Comparison of ENCODE assay signal across 27 cellular contexts in genomic region chr3:111096487-111097209, GRCh38. TPM values are rescaled to one million over a fixed set of nuclear protein-coding genes. Genes with fewer than 3 reads are reported as not detected.
DNase-seq lines count a peak whose midpoint lies in the region; ATAC-seq and TF ChIP-seq lines count a peak whose summit lies in the region.
"Had no signal": no experiment of that assay in that cellular context is flagged by ENCODE, and none has a peak within 500 bp of the region (broad histone marks: within the 10 kb centered on the region; RNA-seq: fewer than 3 reads in every experiment).

No MANE protein-coding gene starts in this region.

- peaks cover 7% of the 10 kb centered on the region for H3K79me2 ChIP-seq in trophoblast cell (ENCODE audit: control insufficient read depth, insufficient read depth, low read length, poor library complexity)

- H3K4me1 ChIP-seq in trophoblast cell (ENCODE audit: control insufficient read depth in 1 of 2, insufficient read depth in 2 of 2, low read length in 2 of 2) (no peaks in the 10 kb centered on the region), spleen (no peaks in the 10 kb centered on the region)
- H3K4me1 ChIP-seq: BE2C, BLaER1 had no signal

- H2AFZ ChIP-seq in trophoblast cell (ENCODE audit: insufficient read depth, low read length, poor library complexity): no peak overlapping the region

- H3K9me3 ChIP-seq in trophoblast cell (ENCODE audit: insufficient read depth, low read depth, low read length): peaks cover 6% of the 10 kb centered on the region
- peaks cover 0 to 15% (median 0%) of the 10 kb centered on the region in 8 donors for H3K9me3 ChIP-seq in spleen
- H3K9me3 ChIP-seq: BE2C had no signal

- H3K4me1 Mint-ChIP-seq in WTC11: peaks cover 35% of the 10 kb centered on the region
- H3K4me1 Mint-ChIP-seq in activated CD4-positive, alpha-beta T cell treated with anti-CD3 and anti-CD28 coated beads for 36 hours: no peaks in the 10 kb centered on the region
- H3K4me1 Mint-ChIP-seq: CD14-positive monocyte; CD4-positive, CD25-positive, alpha-beta regulatory T cell had no signal

- H3K36me3 Mint-ChIP-seq in WTC11: peaks cover 41% of the 10 kb centered on the region
- no peaks in the 10 kb centered on the region for H3K36me3 Mint-ChIP-seq in activated CD4-positive, alpha-beta T cell treated with anti-CD3 and anti-CD28 coated beads for 36 hours (ENCODE audit: low read depth)
- H3K36me3 Mint-ChIP-seq: CD14-positive monocyte; CD4-positive, CD25-positive, alpha-beta regulatory T cell had no signal

- peak overlapping the region; percentile 43; the same call in 1 of the 2 replicates for H3K27ac Mint-ChIP-seq in WTC11
- no peak overlapping the region for H3K27ac Mint-ChIP-seq in activated CD4-positive, alpha-beta T cell treated with anti-CD3 and anti-CD28 coated beads for 36 hours
- H3K27ac Mint-ChIP-seq: CD14-positive monocyte; CD4-positive, alpha-beta memory T cell had no signal

- H4K91ac ChIP-seq in trophoblast cell (ENCODE audit: low read depth, low read length): no peak overlapping the region

- H3K27me3 Mint-ChIP-seq in WTC11 (ENCODE audit: low read depth): no peaks in the 10 kb centered on the region
- H3K27me3 Mint-ChIP-seq in activated CD4-positive, alpha-beta T cell treated with anti-CD3 and anti-CD28 coated beads for 36 hours: no peaks in the 10 kb centered on the region
- H3K27me3 Mint-ChIP-seq: CD8-positive, alpha-beta memory T cell had no signal

- WGBS in trophoblast cell (ENCODE audit: extremely low coverage, insufficient coverage, insufficient read length): no CpG with 5 or more reads among the region's 10 CpGs
- WGBS in spleen, 5 donors: 74 to 85% (median 80%) methylated on average over 10 of the region's 10 CpGs

- peak overlapping the region; percentile 54 for H3K4ac ChIP-seq in trophoblast cell (ENCODE audit: low read depth, low read length)

- H3K9me3 Mint-ChIP-seq in WTC11: peaks cover 40% of the 10 kb centered on the region
- H3K9me3 Mint-ChIP-seq in activated CD4-positive, alpha-beta T cell treated with anti-CD3 and anti-CD28 coated beads for 36 hours (ENCODE audit: low read depth): peaks cover 8% of the 10 kb centered on the region

- DNase-seq in Right ventricle myocardium inferior (ENCODE audit: missing footprints) (peak; percentile 52), cardiac septum (ENCODE audit: low spot score) (no peak), WTC11 (ENCODE audit: low spot score) (no peak), trophoblast cell (no peak), spleen (peak; percentile 51)
- DNase-seq in activated CD4-positive, alpha-beta T cell treated with anti-CD3 and anti-CD28 coated beads for 36 hours: no peak
- DNase-seq: ACHN; BE2C; C1 segment of cervical spinal cord; CD4-positive, alpha-beta memory T cell; CD4-positive, CD25-positive, alpha-beta regulatory T cell; CD8-positive, alpha-beta memory T cell; COR-L47; DMS 273 treated with DMSO at 0.1 percent for 48 hours; DMS153; DMS53; DMS79; DND-41; EL; GDM1 had no signal

- ATAC-seq in Right ventricle myocardium inferior (no peak), WTC11 (no peak), HG03045 (IDR thresholded peaks at IDR 0.05; ENCODE audit: unreplicated experiment) (no peak), GM19397 (IDR thresholded peaks at IDR 0.05; ENCODE audit: unreplicated experiment) (no peak)
- ATAC-seq in activated CD4-positive, alpha-beta T cell treated with anti-CD3 and anti-CD28 coated beads for 36 hours: no peak
- ATAC-seq: GM12878 had no signal

- TF ChIP-seq POLR2A in spleen (IDR thresholded peaks at IDR 0.05): no peak

- H3K27me3 ChIP-seq in trophoblast cell (ENCODE audit: insufficient read depth, low read length): no peaks in the 10 kb centered on the region
- H3K27me3 ChIP-seq in spleen (replicated peaks in 1 of 7): no peaks in the 10 kb centered on the region
- H3K27me3 ChIP-seq: BE2C, BLaER1 had no signal

- H3K79me1 ChIP-seq in trophoblast cell (ENCODE audit: low read length): no peaks in the 10 kb centered on the region

- H3K4me2 ChIP-seq in trophoblast cell (ENCODE audit: low read length): no peak overlapping the region
- H3K4me2 ChIP-seq: BLaER1 had no signal

- intact Hi-C loops in Right ventricle myocardium inferior (cut with DNase I) (no loop called here), cardiac septum (cut with DNase I) (no loop called here), spleen (cut with DNase I; ENCODE audit: low total_unique reads) (no loop called here)
- intact Hi-C loops in activated CD4-positive, alpha-beta T cell treated with anti-CD3 and anti-CD28 coated beads for 36 hours (cut with DNase I, micrococcal nuclease): no loop called here

- no peak overlapping the region for H3K27ac ChIP-seq in trophoblast cell (ENCODE audit: low read depth, low read length)
- H3K27ac ChIP-seq in spleen: no peak overlapping the region
- H3K27ac ChIP-seq: 22Rv1, BLaER1 had no signal

- no peak overlapping the region for H2AK5ac ChIP-seq in trophoblast cell (ENCODE audit: low read length)

- H3K36me3 ChIP-seq in trophoblast cell (ENCODE audit: control insufficient read depth in 1 of 2, insufficient read depth in 2 of 2, low read length in 2 of 2): peaks cover 4 to 7% of the 10 kb centered on the region in 2 experiments
- H3K36me3 ChIP-seq in spleen: no peaks in the 10 kb centered on the region
- H3K36me3 ChIP-seq: BE2C, BLaER1 had no signal

- H2BK5ac ChIP-seq in trophoblast cell (ENCODE audit: low read depth, low read length, poor library complexity): no peak overlapping the region

- H2BK12ac ChIP-seq in trophoblast cell (ENCODE audit: low read length): no peak overlapping the region

- H4K12ac ChIP-seq in trophoblast cell (ENCODE audit: low read depth, low read length): no peak overlapping the region

- H3K4me3 Mint-ChIP-seq in WTC11: no peak overlapping the region
- H3K4me3 Mint-ChIP-seq in activated CD4-positive, alpha-beta T cell treated with anti-CD3 and anti-CD28 coated beads for 36 hours: no peak overlapping the region
- H3K4me3 Mint-ChIP-seq: CD14-positive monocyte; CD4-positive, alpha-beta memory T cell; CD4-positive, CD25-positive, alpha-beta regulatory T cell; CD8-positive, alpha-beta memory T cell had no signal

- H2BK120ac ChIP-seq in trophoblast cell (ENCODE audit: insufficient read depth, low read length, poor library complexity): no peak overlapping the region

- TF ChIP-seq CTCF in WTC11 (IDR thresholded peaks at IDR 0.05) (no peak), spleen (IDR thresholded peaks at IDR 0.05 in 8 of 11, conservative IDR thresholded peaks at IDR 0.05 in 3 of 11) (no peak)

- H3K23ac ChIP-seq in trophoblast cell (ENCODE audit: low read length): no peak overlapping the region

- no peak overlapping the region for H3K14ac ChIP-seq in trophoblast cell (ENCODE audit: low read length)

- no peak overlapping the region for H3K4me3 ChIP-seq in trophoblast cell (ENCODE audit: low read depth, low read length)
- no peak overlapping the region for H3K4me3 ChIP-seq in spleen
- H3K4me3 ChIP-seq: BLaER1, GM12878 had no signal

- no peak overlapping the region for H4K8ac ChIP-seq in trophoblast cell (ENCODE audit: low read depth, low read length)

- POLR2A ChIA-PET in WTC11 (lab: Charles Lee): no interaction called here
- POLR2A ChIA-PET in activated CD4-positive, alpha-beta T cell treated with anti-CD3 and anti-CD28 coated beads for 36 hours (lab: Charles Lee): no interaction called here

- H3K9ac ChIP-seq in trophoblast cell (ENCODE audit: low read length): no peak overlapping the region
- H3K9ac ChIP-seq: BLaER1 had no signal

- CTCF ChIA-PET in WTC11 (lab: Charles Lee): no interaction called here
- CTCF ChIA-PET in activated CD4-positive, alpha-beta T cell treated with anti-CD3 and anti-CD28 coated beads for 36 hours (lab: Charles Lee): interaction anchor here (0.7 to 1.0 kb wide), 2 partner anchors 66 to 360 kb away, joined by 3 to 4 read pairs; no protein-coding TSS in a partner anchor

- H3K18ac ChIP-seq in trophoblast cell (ENCODE audit: low read length): no peak overlapping the region

TF ChIP-seq in WTC11, 78 proteins besides CTCF, POLR2A, EP300 and RAD21:
- no peak for TF ChIP-seq ZNF138 (CRISPR knock-in tag; conservative IDR thresholded peaks at IDR 0.05)
- no peak for TF ChIP-seq RORB (CRISPR knock-in tag; IDR thresholded peaks at IDR 0.05)
- TF ChIP-seq USF1 (CRISPR knock-in tag; IDR thresholded peaks at IDR 0.05): no peak
- no peak for TF ChIP-seq ATF6 (CRISPR knock-in tag; IDR thresholded peaks at IDR 0.05)

RNA-seq across cellular contexts. Expression of gene NECTIN3, which starts 25.0 kb away (rescaled TPM):
- 11.7 TPM for total RNA-seq in Right ventricle myocardium inferior
- total RNA-seq in cardiac septum: 8.2 TPM
- total RNA-seq in WTC11 (2021): 19.9 to 24.8 TPM (median 23.0 TPM) in 3 replicates
- polyA plus RNA-seq in trophoblast cell (2013): 202 and 213 TPM in 2 replicates
- 10 to 100 TPM in 2 of 7 donors, 1 to 10 TPM in 5; 5.8 to 12.5 (median 8.9) TPM for total RNA-seq in spleen
- under 1 TPM; 0.43 to 0.86 (median 0.58) TPM for polyA plus RNA-seq in spleen
- 1 to 10 TPM; 5.1 to 5.9 TPM for total RNA-seq in activated CD4-positive, alpha-beta T cell treated with anti-CD3 and anti-CD28 coated beads for 36 hours
- total RNA-seq: G401 had no signal
- polyA plus RNA-seq: CD14-positive monocyte, GM12878 had no signal

Comparison
In these comparisons a context has a peak if more than half of its experiments do, and no peak if none do; other contexts are left out.
1. DNase-seq: peak in Right ventricle myocardium inferior (single experiment) and spleen (single experiment); none in cardiac septum (single experiment), WTC11 (single experiment), trophoblast cell (0 of 2) and activated CD4-positive, alpha-beta T cell treated with anti-CD3 and anti-CD28 coated beads for 36 hours (single experiment).